ENCODE assay signal across 8 cellular contexts in the genomic region with DNA sequence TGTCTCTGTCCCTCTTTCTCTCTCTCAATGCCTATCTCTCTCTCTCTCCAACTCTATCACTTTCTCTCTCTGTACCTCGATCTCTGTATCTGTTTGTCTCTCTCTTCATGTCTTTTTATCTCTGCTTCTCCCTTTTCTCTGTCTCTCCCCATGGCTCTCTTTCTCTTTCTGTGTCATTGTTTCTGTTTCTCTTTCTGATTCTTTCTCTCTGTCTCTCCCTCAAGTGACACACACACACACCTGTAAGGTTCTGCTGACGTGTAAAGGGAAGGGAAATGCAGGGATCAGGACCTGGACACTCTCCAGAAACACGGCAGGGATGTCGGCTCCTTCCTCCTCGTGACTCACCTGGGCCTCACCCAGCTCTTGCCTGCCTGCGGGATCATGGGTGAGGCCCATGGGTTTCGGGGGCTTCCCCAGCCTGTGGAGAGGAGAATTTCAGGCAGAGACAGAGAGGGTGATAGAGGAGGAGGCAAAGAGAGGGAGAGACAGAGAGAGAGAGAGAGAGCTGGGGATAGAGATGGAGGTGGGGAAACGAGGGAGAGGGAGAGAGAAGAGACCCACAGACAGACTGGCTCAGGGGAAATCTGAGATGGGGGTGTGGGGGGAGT. TPM values are rescaled to one million over a fixed set of nuclear protein-coding genes. Genes with fewer than 3 reads are reported as not detected.
DNase-seq lines count a peak whose midpoint lies in the region; ATAC-seq and TF ChIP-seq lines count a peak whose summit lies in the region.

No MANE protein-coding gene starts in this region.

- H3K14ac ChIP-seq in trophoblast cell (ENCODE audit: low read length) = no peak overlapping the region

- no peak overlapping the region for H2AK5ac ChIP-seq in trophoblast cell (ENCODE audit: low read length)

- H3K79me2 ChIP-seq in trophoblast cell (ENCODE audit: control insufficient read depth, insufficient read depth, low read length, poor library complexity) = no peaks in the 10 kb centered on the region

- H3K9me3 ChIP-seq in breast epithelium (no peaks in the 10 kb centered on the region), trophoblast cell (ENCODE audit: insufficient read depth, low read depth, low read length) (peaks cover 4% of the 10 kb centered on the region)

- no peak for TF ChIP-seq POLR2A in breast epithelium (IDR thresholded peaks at IDR 0.05)

- H3K36me3 ChIP-seq in breast epithelium = no peaks in the 10 kb centered on the region
- H3K36me3 ChIP-seq in trophoblast cell (ENCODE audit: control insufficient read depth in 1 of 2, insufficient read depth in 2 of 2, low read length in 2 of 2) = no peaks in the 10 kb centered on the region

- no peak overlapping the region for H2AFZ ChIP-seq in trophoblast cell (ENCODE audit: insufficient read depth, low read length, poor library complexity)

- H3K23ac ChIP-seq in trophoblast cell (ENCODE audit: low read length) = no peak overlapping the region

- H2BK120ac ChIP-seq in trophoblast cell (ENCODE audit: insufficient read depth, low read length, poor library complexity) = no peak overlapping the region

- no peak overlapping the region for H3K18ac ChIP-seq in trophoblast cell (ENCODE audit: low read length)

- H3K4me2 ChIP-seq in trophoblast cell (ENCODE audit: low read length) = no peak overlapping the region

- ATAC-seq in GM18498 (IDR thresholded peaks at IDR 0.05; ENCODE audit: unreplicated experiment) = peak; percentile 65

- no peak overlapping the region for H3K4ac ChIP-seq in trophoblast cell (ENCODE audit: low read depth, low read length)

- H4K12ac ChIP-seq in trophoblast cell (ENCODE audit: low read depth, low read length) = no peak overlapping the region

- H3K27me3 ChIP-seq in breast epithelium (no peaks in the 10 kb centered on the region), trophoblast cell (ENCODE audit: insufficient read depth, low read length) (no peaks in the 10 kb centered on the region)

- no peak overlapping the region for H2BK5ac ChIP-seq in trophoblast cell (ENCODE audit: low read depth, low read length, poor library complexity)

- no peaks in the 10 kb centered on the region for H3K79me1 ChIP-seq in trophoblast cell (ENCODE audit: low read length)

- H3K4me3 ChIP-seq in breast epithelium = no peak overlapping the region
- H3K4me3 ChIP-seq in trophoblast cell (ENCODE audit: low read depth, low read length) = no peak overlapping the region

- no peak overlapping the region for H4K8ac ChIP-seq in trophoblast cell (ENCODE audit: low read depth, low read length)

- no peak overlapping the region for H2BK12ac ChIP-seq in trophoblast cell (ENCODE audit: low read length)

- no peak for TF ChIP-seq CTCF in breast epithelium (IDR thresholded peaks at IDR 0.05)

- intact Hi-C loops in breast epithelium (cut with DNase I; ENCODE audit: low total_unique reads) = no loop called here

- H3K27ac ChIP-seq in breast epithelium (peak overlapping the region; percentile 74 to 84), trophoblast cell (ENCODE audit: low read depth, low read length) (no peak overlapping the region)

- DNase-seq in LoVo (ENCODE audit: low spot score) = peak; percentile 95
- DNase-seq in breast epithelium (ENCODE audit: low spot score in 2 of 2) = peak; percentile 68 to 74
- peak in 1 of 2 donors; percentile 18 for DNase-seq in trophoblast cell
- no peak for DNase-seq in stimulated activated CD4-positive, alpha-beta T cell treated with anti-CD3 and anti-CD28 coated beads, Interleukin-4, amount 100 ng/mL, for 4 hours
- DNase-seq in DMS114 treated with DMSO at 0.1 percent for 48 hours (lab: John Stamatoyannopoulos, UW; ENCODE audit: unreplicated experiment) = no peak
- DNase-seq in NCI-H82 treated with DMSO at 0.1 percent for 48 hours (lab: John Stamatoyannopoulos, UW; ENCODE audit: unreplicated experiment) = no peak
- no peak for DNase-seq in activated CD8-positive, alpha-beta memory T cell treated with anti-CD3 and anti-CD28 coated beads, Interleukin-2, amount 50 U/mL, for 4 hours

- H3K9ac ChIP-seq in trophoblast cell (ENCODE audit: low read length) = no peak overlapping the region

- no CpG with 5 or more reads among the region's 8 CpGs for WGBS in trophoblast cell (ENCODE audit: extremely low coverage, insufficient coverage, insufficient read length)

- H4K91ac ChIP-seq in trophoblast cell (ENCODE audit: low read depth, low read length) = peak overlapping the region; percentile 27

- H3K4me1 ChIP-seq in breast epithelium (no peaks in the 10 kb centered on the region), trophoblast cell (ENCODE audit: control insufficient read depth in 1 of 2, insufficient read depth in 2 of 2, low read length in 2 of 2) (peaks cover 3 to 4% of the 10 kb centered on the region in 2 experiments)

RNA-seq across cellular contexts. Expression of a gene that starts 5.4 kb away (rescaled TPM):
- total RNA-seq in breast epithelium = 10 to 100 TPM; 13.3 to 61.0 (median 21.3) TPM
- polyA plus RNA-seq in trophoblast cell (2013) = 15.2 and 15.6 TPM in 2 replicates

RNA-seq across cellular contexts. Expression of a gene that starts 35.7 kb away (rescaled TPM):
- 10 to 100 TPM in 2 of 3 donors, 1 to 10 TPM in 1; 2.1 to 20.8 (median 18.0) TPM for total RNA-seq in breast epithelium
- 5.5 and 5.8 TPM in 2 replicates for polyA plus RNA-seq in trophoblast cell (2013)

RNA-seq across cellular contexts. Expression of a gene that starts 40.5 kb away (rescaled TPM):
- not detected for total RNA-seq in breast epithelium
- not detected in 2 replicates for polyA plus RNA-seq in trophoblast cell (2013)

RNA-seq across cellular contexts. Expression of a gene that starts 55.9 kb away (rescaled TPM):
- 10 to 100 TPM; 24.7 to 31.1 (median 28.2) TPM for total RNA-seq in breast epithelium
- 14.9 and 15.3 TPM in 2 replicates for polyA plus RNA-seq in trophoblast cell (2013)

Comparison
In these comparisons a context has a peak if more than half of its experiments do, and no peak if none do; other contexts are left out.
1. DNase-seq: peak in LoVo (single experiment) and breast epithelium (2 of 2); none in stimulated activated CD4-positive, alpha-beta T cell treated with anti-CD3 and anti-CD28 coated beads, Interleukin-4, amount 100 ng/mL, for 4 hours (0 of 2), DMS114 treated with DMSO at 0.1 percent for 48 hours (single experiment), NCI-H82 treated with DMSO at 0.1 percent for 48 hours (single experiment) and activated CD8-positive, alpha-beta memory T cell treated with anti-CD3 and anti-CD28 coated beads, Interleukin-2, amount 50 U/mL, for 4 hours (single experiment).